Comparison of ENCODE assay signal across 9 cellular contexts in genomic region chr9:93092171-93092991, GRCh38. TPM values are rescaled to one million over a fixed set of nuclear protein-coding genes. Genes with fewer than 3 reads are reported as not detected.
A peak's percentile ranks its signal among the peaks of the same experiment; 100 is the strongest.
DNase-seq lines count a peak whose midpoint lies in the region; ATAC-seq and TF ChIP-seq lines count a peak whose summit lies in the region.
"Had no signal": no experiment of that assay in that cellular context is flagged by ENCODE, and none has a peak within 500 bp of the region (broad histone marks: within the 10 kb centered on the region; RNA-seq: fewer than 3 reads in every experiment).

No MANE protein-coding gene starts in this region.

- no peaks in the 10 kb centered on the region for H3K27me3 Mint-ChIP-seq in activated CD4-positive, alpha-beta memory T cell treated with anti-CD3 and anti-CD28 coated beads, Interleukin-2, amount 10 ng/mL, durations not matched to agents 7 days and 5 days

- peaks cover 6% of the 10 kb centered on the region for H3K9me3 ChIP-seq in suprapubic skin
- H3K9me3 ChIP-seq: pancreas had no signal

- no peak for TF ChIP-seq EP300 in suprapubic skin (IDR thresholded peaks at IDR 0.05)

- POLR2A ChIA-PET in activated CD4-positive, alpha-beta memory T cell treated with anti-CD3 and anti-CD28 coated beads, Interleukin-2, amount 10 ng/mL, durations not matched to agents 7 days and 5 days (lab: Charles Lee): interaction anchor here (0.9 to 2.9 kb wide), 7 partner anchors 9 to 128 kb away, joined by 4 to 9 read pairs (median 5); no protein-coding TSS in a partner anchor

- H3K4me1 Mint-ChIP-seq in activated CD4-positive, alpha-beta memory T cell treated with anti-CD3 and anti-CD28 coated beads, Interleukin-2, amount 10 ng/mL, durations not matched to agents 7 days and 5 days: peaks cover 60% of the 10 kb centered on the region

- 79% methylated on average over 7 of the region's 7 CpGs for WGBS in suprapubic skin

- H3K4me3 ChIP-seq in suprapubic skin: no peak overlapping the region
- H3K4me3 ChIP-seq: pancreas had no signal

- no peak for TF ChIP-seq CTCF in suprapubic skin (IDR thresholded peaks at IDR 0.05)

- peaks cover 35% of the 10 kb centered on the region for H3K4me1 ChIP-seq in suprapubic skin

- ATAC-seq in HG03354 (IDR thresholded peaks at IDR 0.05; ENCODE audit: poor library complexity, severe bottlenecking, unreplicated experiment) (no peak), GM18498 (IDR thresholded peaks at IDR 0.05; ENCODE audit: unreplicated experiment) (no peak)
- ATAC-seq: pancreas had no signal

- no peaks in the 10 kb centered on the region for H3K27me3 ChIP-seq in suprapubic skin
- H3K27me3 ChIP-seq: pancreas had no signal

- peak overlapping the region; percentile 96 for H3K27ac Mint-ChIP-seq in activated CD4-positive, alpha-beta memory T cell treated with anti-CD3 and anti-CD28 coated beads, Interleukin-2, amount 10 ng/mL, durations not matched to agents 7 days and 5 days

- H3K9me3 Mint-ChIP-seq in activated CD4-positive, alpha-beta memory T cell treated with anti-CD3 and anti-CD28 coated beads, Interleukin-2, amount 10 ng/mL, durations not matched to agents 7 days and 5 days: peaks cover 31% of the 10 kb centered on the region

- H3K36me3 ChIP-seq in suprapubic skin: no peaks in the 10 kb centered on the region
- H3K36me3 ChIP-seq: pancreas had no signal

- H3K4me3 Mint-ChIP-seq in activated CD4-positive, alpha-beta memory T cell treated with anti-CD3 and anti-CD28 coated beads, Interleukin-2, amount 10 ng/mL, durations not matched to agents 7 days and 5 days: no peak overlapping the region

- peaks cover 55% of the 10 kb centered on the region for H3K36me3 Mint-ChIP-seq in activated CD4-positive, alpha-beta memory T cell treated with anti-CD3 and anti-CD28 coated beads, Interleukin-2, amount 10 ng/mL, durations not matched to agents 7 days and 5 days (ENCODE audit: low read depth)

- no peak overlapping the region for H3K27ac ChIP-seq in suprapubic skin
- H3K27ac ChIP-seq: pancreas had no signal

- no peak for TF ChIP-seq POLR2A in suprapubic skin (IDR thresholded peaks at IDR 0.05)

- CTCF ChIA-PET in activated CD4-positive, alpha-beta memory T cell treated with anti-CD3 and anti-CD28 coated beads, Interleukin-2, amount 10 ng/mL, durations not matched to agents 7 days and 5 days (lab: Charles Lee): interaction anchor here (1.0 to 3.6 kb wide), 4 partner anchors 16 to 135 kb away, joined by 3 to 8 read pairs (median 4); no protein-coding TSS in a partner anchor

- DNase-seq in activated effector memory CD4-positive, alpha-beta T cell treated with anti-CD3 and anti-CD28 coated beads, Interleukin-2, amount 50 U/mL, for 16 hours: peak; percentile 51
- no peak for DNase-seq in activated effector memory CD4-positive, alpha-beta T cell treated with Interleukin-2 at 50 U/mL for 16 hours
- DNase-seq in activated CD4-positive, alpha-beta memory T cell treated with anti-CD3 and anti-CD28 coated beads, Interleukin-2, amount 10 ng/mL, durations not matched to agents 7 days and 5 days: no peak
- DNase-seq in islet precursor cell: peak; percentile 35
- DNase-seq in suprapubic skin (ENCODE audit: low spot score in 2 of 2): peak; percentile 50
- DNase-seq in NCI-H1694 (lab: John Stamatoyannopoulos, UW): no peak

RNA-seq across cellular contexts. Expression of gene CARD19, which starts 3.6 kb away (rescaled TPM):
- total RNA-seq in activated CD4-positive, alpha-beta memory T cell treated with anti-CD3 and anti-CD28 coated beads, Interleukin-2, amount 10 ng/mL, durations not matched to agents 7 days and 5 days: 10 to 100 TPM; 80.4 to 83.5 TPM
- 10 to 100 TPM; 43.2 to 63.6 (median 54.3) TPM for total RNA-seq in suprapubic skin

RNA-seq across cellular contexts. Expression of gene SUSD3, which starts 33.9 kb away (rescaled TPM):
- total RNA-seq in activated CD4-positive, alpha-beta memory T cell treated with anti-CD3 and anti-CD28 coated beads, Interleukin-2, amount 10 ng/mL, durations not matched to agents 7 days and 5 days: 10 to 100 TPM; 69.6 to 71.4 TPM
- total RNA-seq in suprapubic skin: 1 to 10 TPM; 2.8 to 6.4 (median 5.1) TPM

RNA-seq across cellular contexts. Expression of gene NINJ1, which starts 41.7 kb away (rescaled TPM):
- 10 to 100 TPM; 36.9 to 37.4 TPM for total RNA-seq in activated CD4-positive, alpha-beta memory T cell treated with anti-CD3 and anti-CD28 coated beads, Interleukin-2, amount 10 ng/mL, durations not matched to agents 7 days and 5 days
- 100 to 1,000 TPM in 3 of 4 donors, 10 to 100 TPM in 1; 88.3 to 158 (median 113) TPM for total RNA-seq in suprapubic skin

Comparison
In these comparisons a context has a peak if more than half of its experiments do, and no peak if none do; other contexts are left out.
1. DNase-seq: peak in activated effector memory CD4-positive, alpha-beta T cell treated with anti-CD3 and anti-CD28 coated beads, Interleukin-2, amount 50 U/mL, for 16 hours (single experiment), islet precursor cell (single experiment) and suprapubic skin (2 of 2); none in activated effector memory CD4-positive, alpha-beta T cell treated with Interleukin-2 at 50 U/mL for 16 hours (single experiment), activated CD4-positive, alpha-beta memory T cell treated with anti-CD3 and anti-CD28 coated beads, Interleukin-2, amount 10 ng/mL, durations not matched to agents 7 days and 5 days (single experiment) and NCI-H1694 (single experiment).
2. RNA of gene SUSD3, which starts 33.9 kb away (total RNA-seq): 69.6 to 71.4 TPM in activated CD4-positive, alpha-beta memory T cell treated with anti-CD3 and anti-CD28 coated beads, Interleukin-2, amount 10 ng/mL, durations not matched to agents 7 days and 5 days; 2.8 to 6.4 TPM in suprapubic skin; every median in the first group is over 4 times any median in the second.